24 cellular contexts compared by ENCODE assay signal in genomic region chr14:94362614-94363133, GRCh38. TPM values are rescaled to one million over a fixed set of nuclear protein-coding genes. Genes with fewer than 3 reads are reported as not detected.
DNase-seq lines count a peak whose midpoint lies in the region; ATAC-seq and TF ChIP-seq lines count a peak whose summit lies in the region.
"Had no signal": no experiment of that assay in that cellular context is flagged by ENCODE, and none has a peak within 500 bp of the region (broad histone marks: within the 10 kb centered on the region; RNA-seq: fewer than 3 reads in every experiment).

No MANE protein-coding gene starts in this region.

- CTCF ChIA-PET in activated naive CD4-positive, alpha-beta T cell treated with anti-CD3 and anti-CD28 coated beads for 36 hours (lab: Charles Lee) = no interaction called here
- CTCF ChIA-PET in activated naive CD4-positive, alpha-beta T cell treated with anti-CD3 and anti-CD28 coated beads, Interleukin-2, amount 10 ng/mL, durations not matched to agents 7 days and 5 days (lab: Charles Lee) = no interaction called here

- intact Hi-C loops in activated naive CD4-positive, alpha-beta T cell treated with anti-CD3 and anti-CD28 coated beads for 36 hours (cut with micrococcal nuclease) = loop anchor here (2.0 kb wide), 1 partner anchor 16 kb away; no protein-coding TSS in a partner anchor
- intact Hi-C loops in activated T-helper 1 cell treated with anti-CD3 and anti-CD28 coated beads, Interleukin-12 subunit alpha, Interleukin-12 subunit beta, Interleukin-2, Interleukin-4 antibody, amounts not matched to agents 30 ng/mL and 10 ng/mL and 1 ng/mL, durations not matched to agents 14 hours and 24 hours and 36 hours (cut with micrococcal nuclease) = no loop called here

- peaks cover 14% of the 10 kb centered on the region for H3K27me3 Mint-ChIP-seq in activated naive CD4-positive, alpha-beta T cell treated with anti-CD3 and anti-CD28 coated beads for 36 hours (ENCODE audit: low read depth)
- no peaks in the 10 kb centered on the region for H3K27me3 Mint-ChIP-seq in activated naive CD4-positive, alpha-beta T cell treated with anti-CD3 and anti-CD28 coated beads, Interleukin-2, amount 10 ng/mL, durations not matched to agents 7 days and 5 days
- H3K27me3 Mint-ChIP-seq in activated T-helper 17 cell treated with anti-CD3 and anti-CD28 coated beads, Interleukin-2, amount 50 U/mL, for 72 hours = peaks cover 8% of the 10 kb centered on the region
- H3K27me3 Mint-ChIP-seq in nephron progenitor cell (ENCODE audit: low read depth, poor library complexity) = peaks cover 7% of the 10 kb centered on the region
- H3K27me3 Mint-ChIP-seq in activated T-helper 1 cell treated with anti-CD3 and anti-CD28 coated beads, Interleukin-12 subunit alpha, Interleukin-12 subunit beta, Interleukin-2, Interleukin-4 antibody, amounts not matched to agents 30 ng/mL and 10 ng/mL and 1 ng/mL, durations not matched to agents 14 hours and 24 hours and 36 hours (ENCODE audit: insufficient read depth) = peaks cover 6% of the 10 kb centered on the region

- H3K4me1 Mint-ChIP-seq in activated naive CD4-positive, alpha-beta T cell treated with anti-CD3 and anti-CD28 coated beads for 36 hours (ENCODE audit: low read depth) = no peaks in the 10 kb centered on the region
- H3K4me1 Mint-ChIP-seq in activated naive CD4-positive, alpha-beta T cell treated with anti-CD3 and anti-CD28 coated beads, Interleukin-2, amount 10 ng/mL, durations not matched to agents 7 days and 5 days = no peaks in the 10 kb centered on the region
- H3K4me1 Mint-ChIP-seq in activated T-helper 17 cell treated with anti-CD3 and anti-CD28 coated beads, Interleukin-2, amount 50 U/mL, for 72 hours = no peaks in the 10 kb centered on the region
- H3K4me1 Mint-ChIP-seq in nephron progenitor cell = no peaks in the 10 kb centered on the region
- peaks cover 4% of the 10 kb centered on the region for H3K4me1 Mint-ChIP-seq in activated T-helper 1 cell treated with anti-CD3 and anti-CD28 coated beads, Interleukin-12 subunit alpha, Interleukin-12 subunit beta, Interleukin-2, Interleukin-4 antibody, amounts not matched to agents 30 ng/mL and 10 ng/mL and 1 ng/mL, durations not matched to agents 14 hours and 24 hours and 36 hours (ENCODE audit: low read depth)
- H3K4me1 Mint-ChIP-seq: CD4-positive, CD25-positive, alpha-beta regulatory T cell; IgD-negative memory B cell had no signal

- H3K9me3 Mint-ChIP-seq in activated naive CD4-positive, alpha-beta T cell treated with anti-CD3 and anti-CD28 coated beads for 36 hours = no peaks in the 10 kb centered on the region
- no peaks in the 10 kb centered on the region for H3K9me3 Mint-ChIP-seq in activated naive CD4-positive, alpha-beta T cell treated with anti-CD3 and anti-CD28 coated beads, Interleukin-2, amount 10 ng/mL, durations not matched to agents 7 days and 5 days
- no peaks in the 10 kb centered on the region for H3K9me3 Mint-ChIP-seq in activated T-helper 17 cell treated with anti-CD3 and anti-CD28 coated beads, Interleukin-2, amount 50 U/mL, for 72 hours
- no peaks in the 10 kb centered on the region for H3K9me3 Mint-ChIP-seq in nephron progenitor cell
- no peaks in the 10 kb centered on the region for H3K9me3 Mint-ChIP-seq in activated T-helper 1 cell treated with anti-CD3 and anti-CD28 coated beads, Interleukin-12 subunit alpha, Interleukin-12 subunit beta, Interleukin-2, Interleukin-4 antibody, amounts not matched to agents 30 ng/mL and 10 ng/mL and 1 ng/mL, durations not matched to agents 14 hours and 24 hours and 36 hours
- H3K9me3 Mint-ChIP-seq: H9 had no signal

- no peak for TF ChIP-seq CTCF in nephron progenitor cell (IDR thresholded peaks at IDR 0.05)

- no peak overlapping the region for H3K4me3 Mint-ChIP-seq in activated naive CD4-positive, alpha-beta T cell treated with anti-CD3 and anti-CD28 coated beads for 36 hours
- H3K4me3 Mint-ChIP-seq in activated naive CD4-positive, alpha-beta T cell treated with anti-CD3 and anti-CD28 coated beads, Interleukin-2, amount 10 ng/mL, durations not matched to agents 7 days and 5 days = no peak overlapping the region
- H3K4me3 Mint-ChIP-seq in activated T-helper 17 cell treated with anti-CD3 and anti-CD28 coated beads, Interleukin-2, amount 50 U/mL, for 72 hours = no peak overlapping the region
- no peak overlapping the region for H3K4me3 Mint-ChIP-seq in nephron progenitor cell
- no peak overlapping the region for H3K4me3 Mint-ChIP-seq in activated T-helper 1 cell treated with anti-CD3 and anti-CD28 coated beads, Interleukin-12 subunit alpha, Interleukin-12 subunit beta, Interleukin-2, Interleukin-4 antibody, amounts not matched to agents 30 ng/mL and 10 ng/mL and 1 ng/mL, durations not matched to agents 14 hours and 24 hours and 36 hours
- H3K4me3 Mint-ChIP-seq: CD4-positive, CD25-positive, alpha-beta regulatory T cell; H9; HFFc6 had no signal

- H3K36me3 Mint-ChIP-seq in activated naive CD4-positive, alpha-beta T cell treated with anti-CD3 and anti-CD28 coated beads for 36 hours (ENCODE audit: low read depth) = no peaks in the 10 kb centered on the region
- H3K36me3 Mint-ChIP-seq in activated naive CD4-positive, alpha-beta T cell treated with anti-CD3 and anti-CD28 coated beads, Interleukin-2, amount 10 ng/mL, durations not matched to agents 7 days and 5 days = no peaks in the 10 kb centered on the region
- H3K36me3 Mint-ChIP-seq in activated T-helper 17 cell treated with anti-CD3 and anti-CD28 coated beads, Interleukin-2, amount 50 U/mL, for 72 hours (ENCODE audit: low read depth) = no peaks in the 10 kb centered on the region
- H3K36me3 Mint-ChIP-seq in nephron progenitor cell (ENCODE audit: low read depth) = no peaks in the 10 kb centered on the region
- no peaks in the 10 kb centered on the region for H3K36me3 Mint-ChIP-seq in activated T-helper 1 cell treated with anti-CD3 and anti-CD28 coated beads, Interleukin-12 subunit alpha, Interleukin-12 subunit beta, Interleukin-2, Interleukin-4 antibody, amounts not matched to agents 30 ng/mL and 10 ng/mL and 1 ng/mL, durations not matched to agents 14 hours and 24 hours and 36 hours (ENCODE audit: low read depth)
- H3K36me3 Mint-ChIP-seq: CD4-positive, CD25-positive, alpha-beta regulatory T cell; IgD-negative memory B cell had no signal

- peak overlapping the region; percentile 0 for H3K27ac Mint-ChIP-seq in activated naive CD4-positive, alpha-beta T cell treated with anti-CD3 and anti-CD28 coated beads for 36 hours
- no peak overlapping the region for H3K27ac Mint-ChIP-seq in activated naive CD4-positive, alpha-beta T cell treated with anti-CD3 and anti-CD28 coated beads, Interleukin-2, amount 10 ng/mL, durations not matched to agents 7 days and 5 days
- H3K27ac Mint-ChIP-seq in activated T-helper 17 cell treated with anti-CD3 and anti-CD28 coated beads, Interleukin-2, amount 50 U/mL, for 72 hours = peak overlapping the region; percentile 17
- H3K27ac Mint-ChIP-seq in nephron progenitor cell = peak overlapping the region; percentile 23
- no peak overlapping the region for H3K27ac Mint-ChIP-seq in activated T-helper 1 cell treated with anti-CD3 and anti-CD28 coated beads, Interleukin-12 subunit alpha, Interleukin-12 subunit beta, Interleukin-2, Interleukin-4 antibody, amounts not matched to agents 30 ng/mL and 10 ng/mL and 1 ng/mL, durations not matched to agents 14 hours and 24 hours and 36 hours
- H3K27ac Mint-ChIP-seq: CD4-positive, CD25-positive, alpha-beta regulatory T cell; HFFc6; IgD-negative memory B cell had no signal

- no peak for ATAC-seq in activated T-helper 17 cell treated with anti-CD3 and anti-CD28 coated beads, Interleukin-2, amount 50 U/mL, for 72 hours (replicated peaks)

- no peak for DNase-seq in activated naive CD4-positive, alpha-beta T cell treated with anti-CD3 and anti-CD28 coated beads for 36 hours
- no peak for DNase-seq in activated naive CD4-positive, alpha-beta T cell treated with anti-CD3 and anti-CD28 coated beads, Interleukin-2, amount 10 ng/mL, durations not matched to agents 7 days and 5 days
- DNase-seq in nephron progenitor cell (no peak), RKO (ENCODE audit: low spot score) (no peak), mucosa of gallbladder (ENCODE audit: low spot score) (no peak)
- no peak for DNase-seq in activated T-helper 1 cell treated with anti-CD3 and anti-CD28 coated beads, Interleukin-12 subunit alpha, Interleukin-12 subunit beta, Interleukin-2, Interleukin-4 antibody, amounts not matched to agents 30 ng/mL and 10 ng/mL and 1 ng/mL, durations not matched to agents 14 hours and 24 hours and 36 hours (ENCODE audit: low spot score)
- DNase-seq: CD4-positive, CD25-positive, alpha-beta regulatory T cell; GM23248; HFFc6; MM.1S; NCI-H1694; NCI-H2081; NCI-H2227 treated with DMSO at 0.1 percent for 48 hours; NCI-H526 treated with DMSO at 0.1 percent for 48 hours; PC-9; Right ventricle myocardium superior; RPMI8226 had no signal

RNA-seq across cellular contexts. Expression of gene SERPINA2, which starts 3.8 kb away (rescaled TPM):
- not detected for total RNA-seq in activated naive CD4-positive, alpha-beta T cell treated with anti-CD3 and anti-CD28 coated beads for 36 hours
- under 1 TPM in 1 of 2 donors, not detected in 1; 0.29 TPM for total RNA-seq in activated T-helper 17 cell treated with anti-CD3 and anti-CD28 coated beads, Interleukin-2, amount 50 U/mL, for 72 hours
- total RNA-seq in mucosa of gallbladder = not detected
- not detected in 2 replicates for total RNA-seq in activated T-helper 1 cell treated with anti-CD3 and anti-CD28 coated beads, Interleukin-12 subunit alpha, Interleukin-12 subunit beta, Interleukin-2, Interleukin-4 antibody, amounts not matched to agents 30 ng/mL and 10 ng/mL and 1 ng/mL, durations not matched to agents 14 hours and 24 hours and 36 hours
- total RNA-seq: CD4-positive, CD25-positive, alpha-beta regulatory T cell; Daoy; G401; GM23248; H9; HFFc6; NCI-H460; PC-9; Right ventricle myocardium superior; SJSA1 had no signal

RNA-seq across cellular contexts. Expression of gene SERPINA1, which starts 25.7 kb away (rescaled TPM):
- total RNA-seq in activated naive CD4-positive, alpha-beta T cell treated with anti-CD3 and anti-CD28 coated beads for 36 hours = 1 to 10 TPM; 3.1 to 4.3 TPM
- total RNA-seq in activated T-helper 17 cell treated with anti-CD3 and anti-CD28 coated beads, Interleukin-2, amount 50 U/mL, for 72 hours = 100 to 1,000 TPM in 1 of 2 donors, 1 to 10 TPM in 1; 1.3 to 160 TPM
- total RNA-seq in mucosa of gallbladder = 348 TPM
- 0.12 TPM in 1 of 2 replicates, not detected in the other for total RNA-seq in activated T-helper 1 cell treated with anti-CD3 and anti-CD28 coated beads, Interleukin-12 subunit alpha, Interleukin-12 subunit beta, Interleukin-2, Interleukin-4 antibody, amounts not matched to agents 30 ng/mL and 10 ng/mL and 1 ng/mL, durations not matched to agents 14 hours and 24 hours and 36 hours
- total RNA-seq: CD4-positive, CD25-positive, alpha-beta regulatory T cell; G401; H9; PC-9 had no signal

RNA-seq across cellular contexts. Expression of gene SERPINA6, which starts 39.5 kb away (rescaled TPM):
- not detected for total RNA-seq in activated naive CD4-positive, alpha-beta T cell treated with anti-CD3 and anti-CD28 coated beads for 36 hours
- under 1 TPM in 1 of 2 donors, not detected in 1; 0.61 TPM for total RNA-seq in activated T-helper 17 cell treated with anti-CD3 and anti-CD28 coated beads, Interleukin-2, amount 50 U/mL, for 72 hours
- 88.3 TPM for total RNA-seq in mucosa of gallbladder
- not detected in 2 replicates for total RNA-seq in activated T-helper 1 cell treated with anti-CD3 and anti-CD28 coated beads, Interleukin-12 subunit alpha, Interleukin-12 subunit beta, Interleukin-2, Interleukin-4 antibody, amounts not matched to agents 30 ng/mL and 10 ng/mL and 1 ng/mL, durations not matched to agents 14 hours and 24 hours and 36 hours
- total RNA-seq: CD4-positive, CD25-positive, alpha-beta regulatory T cell; G401; GM23248; H9; HFFc6; NCI-H460; PC-9; Right ventricle myocardium superior; SJSA1 had no signal

Comparison
In these comparisons a context has a peak if more than half of its experiments do, and no peak if none do; other contexts are left out.
1. H3K27ac Mint-ChIP-seq: peak in activated naive CD4-positive, alpha-beta T cell treated with anti-CD3 and anti-CD28 coated beads for 36 hours (single experiment), activated T-helper 17 cell treated with anti-CD3 and anti-CD28 coated beads, Interleukin-2, amount 50 U/mL, for 72 hours (single experiment) and nephron progenitor cell (single experiment); none in activated naive CD4-positive, alpha-beta T cell treated with anti-CD3 and anti-CD28 coated beads, Interleukin-2, amount 10 ng/mL, durations not matched to agents 7 days and 5 days (single experiment) and activated T-helper 1 cell treated with anti-CD3 and anti-CD28 coated beads, Interleukin-12 subunit alpha, Interleukin-12 subunit beta, Interleukin-2, Interleukin-4 antibody, amounts not matched to agents 30 ng/mL and 10 ng/mL and 1 ng/mL, durations not matched to agents 14 hours and 24 hours and 36 hours (single experiment).
2. RNA of gene SERPINA6, which starts 39.5 kb away (total RNA-seq): 88.3 TPM in mucosa of gallbladder (single experiment); 0.61 TPM in activated T-helper 17 cell treated with anti-CD3 and anti-CD28 coated beads, Interleukin-2, amount 50 U/mL, for 72 hours, not detected in activated naive CD4-positive, alpha-beta T cell treated with anti-CD3 and anti-CD28 coated beads for 36 hours and not detected in activated T-helper 1 cell treated with anti-CD3 and anti-CD28 coated beads, Interleukin-12 subunit alpha, Interleukin-12 subunit beta, Interleukin-2, Interleukin-4 antibody, amounts not matched to agents 30 ng/mL and 10 ng/mL and 1 ng/mL, durations not matched to agents 14 hours and 24 hours and 36 hours; every median in the first group is over 10 times any median in the second.